ENCODE assay signal across 16 cellular contexts in the genomic region with DNA sequence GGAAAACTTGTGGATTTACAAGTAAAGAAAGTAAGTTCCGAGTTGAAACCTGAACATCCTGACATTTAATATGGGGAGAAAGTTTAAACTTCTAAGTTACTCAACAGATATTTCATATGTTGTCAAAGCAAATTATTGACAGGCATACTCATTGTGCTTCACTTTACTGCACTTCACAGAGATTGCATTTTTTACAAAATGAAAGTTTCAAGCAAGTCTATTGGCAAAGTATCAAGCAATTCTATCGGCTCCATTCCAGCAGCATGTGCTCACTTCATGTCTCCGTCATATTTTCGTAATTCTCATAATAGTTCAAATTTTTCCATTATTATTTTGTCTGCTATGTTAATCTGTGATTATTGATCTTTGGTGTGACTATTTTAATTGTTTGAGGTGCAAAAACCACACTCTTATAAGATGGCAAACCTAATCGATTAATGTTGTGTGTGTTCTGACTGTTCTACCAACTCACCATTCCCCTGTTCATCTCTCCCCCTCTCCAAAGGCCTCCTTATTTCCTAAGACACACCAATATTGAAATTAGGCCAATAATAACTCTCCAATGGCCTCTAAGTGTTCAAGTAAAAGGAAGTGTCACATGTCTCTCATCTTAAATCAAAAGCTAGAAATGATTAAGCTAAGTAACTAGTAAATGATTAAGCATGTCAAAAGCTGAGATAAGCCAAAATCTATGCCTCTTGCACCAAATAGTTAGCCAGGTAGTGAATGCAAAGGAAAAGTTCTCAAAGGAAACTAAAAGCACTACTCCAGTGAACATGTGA.
"Had no signal": no experiment of that assay in that cellular context is flagged by ENCODE, and none has a peak within 500 bp of the region (broad histone marks: within the 10 kb centered on the region; RNA-seq: fewer than 3 reads in every experiment).

No MANE protein-coding gene starts in this region.

- H3K4me3 ChIP-seq: neural progenitor cell, ovary, thyroid gland, uterus had no signal

- H3K9ac ChIP-seq: neural progenitor cell had no signal

- H3K36me3 ChIP-seq: neural progenitor cell, ovary, thyroid gland, uterus had no signal

- H3K27me3 ChIP-seq: neural progenitor cell, ovary, thyroid gland, uterus had no signal

- H3K4me1 ChIP-seq: neural progenitor cell, thyroid gland, uterus had no signal

- H3K27ac ChIP-seq: neural progenitor cell, ovary, thyroid gland, uterus, VCaP had no signal

- H3K4me2 ChIP-seq: neural progenitor cell had no signal

- H3K9me3 ChIP-seq: ovary, thyroid gland, uterus had no signal

- DNase-seq: activated CD4-positive, alpha-beta memory T cell treated with anti-CD3 and anti-CD28 coated beads, Interleukin-2, amount 10 ng/mL, durations not matched to agents 7 days and 5 days; activated gamma-delta T cell treated with Interleukin-2 at 50 U/mL for 16 hours; activated naive CD8-positive, alpha-beta T cell treated with anti-CD3 and anti-CD28 coated beads for 36 hours; activated T-cell treated with anti-CD3 and anti-CD28 coated beads, Interleukin-2, amount 50 U/mL, for 48 hours; aorta; hypothalamus; left colon; ovary; stimulated activated CD4-positive, alpha-beta T cell treated with anti-CD3 and anti-CD28 coated beads, Interleukin-4, amount 100 ng/mL, for 1 hour; stimulated activated naive CD8-positive, alpha-beta T cell treated with anti-CD3 and anti-CD28 coated beads, Interleukin-15, amount 100 ng/mL, for 72 hours; T-helper 1 cell; thyroid gland; uterus had no signal

- ATAC-seq: esophagus mucosa; left colon; stimulated activated naive CD8-positive, alpha-beta T cell treated with anti-CD3 and anti-CD28 coated beads, Interleukin-15, amount 100 ng/mL, for 72 hours had no signal

- H2AFZ ChIP-seq: neural progenitor cell had no signal
